8 cellular contexts compared by ENCODE assay signal in genomic region chr6:169723200-169723909, GRCh38. TPM values are rescaled to one million over a fixed set of nuclear protein-coding genes. Genes with fewer than 3 reads are reported as not detected.
DNase-seq lines count a peak whose midpoint lies in the region; ATAC-seq and TF ChIP-seq lines count a peak whose summit lies in the region.

No MANE protein-coding gene starts in this region.

- no TSS peak for BruUV-seq in Caco-2 (replicated peaks; lab: Mats Ljungman, UMichigan)

- H3K27me3 ChIP-seq in Caco-2 (replicated peaks; ENCODE audit: control insufficient read depth, insufficient read depth, low read length) = no peaks in the 10 kb centered on the region

- in situ Hi-C loops in astrocyte of the cerebellum (cut with HindIII; ENCODE audit: low sequenced_read_pairs) = no loop called here

- no peaks in the 10 kb centered on the region for H3K27me3 Mint-ChIP-seq in Caco-2 (ENCODE audit: insufficient read depth, unreplicated experiment)

- H3K36me3 ChIP-seq in Caco-2 (ENCODE audit: control insufficient read depth, insufficient read depth, low read length) = no peaks in the 10 kb centered on the region

- no peaks in the 10 kb centered on the region for H3K9me3 Mint-ChIP-seq in Caco-2 (ENCODE audit: unreplicated experiment)

- TF ChIP-seq CTCF in Caco-2 (IDR thresholded peaks at IDR 0.05; ENCODE audit: insufficient read depth in 1 of 2, low read depth in 1 of 2, low read length in 1 of 2, severe bottlenecking in 1 of 2, unreplicated experiment in 1 of 2) (no peak), astrocyte of the cerebellum (IDR thresholded peaks at IDR 0.05; ENCODE audit: low read depth, low read length, missing control alignments) (no peak)

- POLR2A ChIA-PET in Caco-2 (lab: Charles Lee) = interaction anchor here (0.8 kb wide), 1 partner anchor 28 kb away, joined by 4 read pairs; the partner anchor contains the start of gene ERMARD

- DNase-seq in Caco-2 = peak in 1 of 2 experiments; percentile 56
- peak; percentile 28 for DNase-seq in HS-5 (ENCODE audit: low read depth)
- peak; percentile 55 for DNase-seq in T-helper 22 cell (ENCODE audit: low read depth)
- DNase-seq in astrocyte of the cerebellum (ENCODE audit: low read depth) = no peak
- peak; percentile 51 to 67 for DNase-seq in hippocampal formation (lab: John Stamatoyannopoulos, UW)
- peak; percentile 26 for DNase-seq in renal cortical epithelial cell (ENCODE audit: low read depth)
- no peak for DNase-seq in COLO829 (ENCODE audit: low spot score)

- CTCF ChIA-PET in Caco-2 (lab: Charles Lee) = no interaction called here

- peaks cover 22% of the 10 kb centered on the region for H3K4me1 ChIP-seq in Caco-2

- peak overlapping the region; percentile 77 for H3K4me3 ChIP-seq in Caco-2 (ENCODE audit: low read depth, low read length)
- peak overlapping the region; percentile 72 for H3K4me3 ChIP-seq in astrocyte of the cerebellum (ENCODE audit: low read depth, low read length)

- H3K9me3 ChIP-seq in Caco-2 = no peaks in the 10 kb centered on the region

- peak; percentile 27 for ATAC-seq in GM19463 (IDR thresholded peaks at IDR 0.05; ENCODE audit: unreplicated experiment)

- peaks cover 20% of the 10 kb centered on the region for H3K4me1 Mint-ChIP-seq in Caco-2 (ENCODE audit: low read depth, unreplicated experiment)

- H3K36me3 Mint-ChIP-seq in Caco-2 (ENCODE audit: insufficient read depth, unreplicated experiment) = peaks cover 33% of the 10 kb centered on the region

- H3K27ac Mint-ChIP-seq in Caco-2 (ENCODE audit: unreplicated experiment) = peak overlapping the region; percentile 75

- H3K4me3 Mint-ChIP-seq in Caco-2 (ENCODE audit: unreplicated experiment) = peak overlapping the region; percentile 89

- intact Hi-C loops in Caco-2 (cut with micrococcal nuclease; ENCODE audit: unreplicated experiment) = loop anchor here (5.0 kb wide), 1 partner anchor 559 kb away; no protein-coding TSS in a partner anchor

RNA-seq across cellular contexts. Expression of gene PHF10, which starts 0.9 kb away (rescaled TPM):
- total RNA-seq in Caco-2 (2022) (66.2 and 75.7 TPM in 2 replicates), renal cortical epithelial cell (28.3 and 48.9 TPM in 2 replicates)

RNA-seq across cellular contexts. Expression of gene C6orf120, which starts 21.4 kb away (rescaled TPM):
- total RNA-seq in Caco-2 (2022) (24.9 and 26.4 TPM in 2 replicates), renal cortical epithelial cell (31.8 and 45.9 TPM in 2 replicates)

RNA-seq across cellular contexts. Expression of gene WDR27, which starts 21.5 kb away (rescaled TPM):
- total RNA-seq in Caco-2 (2022) (62.9 and 70.1 TPM in 2 replicates), renal cortical epithelial cell (7.1 and 27.5 TPM in 2 replicates)

RNA-seq across cellular contexts. Expression of gene DYNLT2, which starts 28.0 kb away (rescaled TPM):
- 2.4 and 2.6 TPM in 2 replicates for total RNA-seq in Caco-2 (2022)
- 0.35 and 0.75 TPM in 2 replicates for total RNA-seq in renal cortical epithelial cell

RNA-seq across cellular contexts. Expression of gene ERMARD, which starts 28.1 kb away (rescaled TPM):
- total RNA-seq in Caco-2 (2022) (17.0 and 25.3 TPM in 2 replicates), renal cortical epithelial cell (16.7 and 20.1 TPM in 2 replicates)

Comparison
In these comparisons a context has a peak if more than half of its experiments do, and no peak if none do; other contexts are left out.
1. DNase-seq: peak in HS-5 (single experiment), T-helper 22 cell (single experiment), hippocampal formation (2 of 2) and renal cortical epithelial cell (single experiment); none in astrocyte of the cerebellum (single experiment) and COLO829 (single experiment).